In genomic region chr6:56246941-56247653, GRCh38 we compare ENCODE assay signal across 8 cellular contexts. TPM values are rescaled to one million over a fixed set of nuclear protein-coding genes. Genes with fewer than 3 reads are reported as not detected.
A peak's percentile ranks its signal among the peaks of the same experiment; 100 is the strongest.
DNase-seq lines count a peak whose midpoint lies in the region; ATAC-seq, FAIRE-seq and TF ChIP-seq lines count a peak whose summit lies in the region.

Gene COL21A1 (minus strand): TSS chr6:56247580. CDS start chr6:56182618, 64,962 bp downstream.

- intact Hi-C loops in stomach (cut with DNase I; ENCODE audit: low total_unique reads): no loop called here

- no peaks in the 10 kb centered on the region for H3K9me1 ChIP-seq in keratinocyte (ENCODE audit: control insufficient read depth, extremely low read depth, insufficient read depth, low read length)

- H4K20me1 ChIP-seq in keratinocyte (ENCODE audit: control insufficient read depth, extremely low read depth, insufficient read depth, low read length): no peaks in the 10 kb centered on the region

- peak within 1 kb of the TSS; percentile 70 for H3K9ac ChIP-seq in HUES6 (ENCODE audit: low read length)
- peak within 1 kb of the TSS; percentile 8 for H3K9ac ChIP-seq in keratinocyte (ENCODE audit: control insufficient read depth, extremely low read depth, insufficient read depth, low read length)

- dilution Hi-C loops in keratinocyte (cut with MboI; ENCODE audit: extremely low pct_ligation_motif_present, low sequenced_read_pairs): no loop called here

- TF ChIP-seq CTCF in cardiac fibroblast (IDR thresholded peaks at IDR 0.05; ENCODE audit: low read depth, low read length) (peak; percentile 29), keratinocyte (optimal IDR thresholded peaks at IDR 0.05 in 1 of 3, IDR thresholded peaks at IDR 0.05 in 1 of 3, conservative IDR thresholded peaks at IDR 0.05 in 1 of 3; ENCODE audit: extremely low read depth in 1 of 3, insufficient read depth in 2 of 3, low read length in 3 of 3) (peak in 1 of 3 experiments; percentile 16), stomach (IDR thresholded peaks at IDR 0.05) (no peak)

- no peak for TF ChIP-seq EP300 in stomach (IDR thresholded peaks at IDR 0.05)

- H3K9me3 ChIP-seq in HUES6 (ENCODE audit: control insufficient read depth, insufficient read depth, low read depth, low read length) (no peaks in the 10 kb centered on the region), keratinocyte (ENCODE audit: control insufficient read depth, low read depth, low read length) (no peaks in the 10 kb centered on the region), stomach (no peaks in the 10 kb centered on the region)

- WGBS in stomach, 5 donors: 3 to 11% (median 6%) methylated on average over 18 to 34 of the region's 34 CpGs

- ATAC-seq in GM21367 (IDR thresholded peaks at IDR 0.05; ENCODE audit: unreplicated experiment): no peak
- ATAC-seq in HG03439 (IDR thresholded peaks at IDR 0.05; ENCODE audit: unreplicated experiment): no peak

- FAIRE-seq in keratinocyte (lab: Jason Lieb, UNC): no peak

- DNase-seq in cardiac fibroblast (ENCODE audit: low read depth in 2 of 2) (peak; percentile 20 to 61), keratinocyte (ENCODE audit: low read depth, low spot score) (no peak), stomach (no peak)
- no peak for DNase-seq in stimulated activated naive CD4-positive, alpha-beta T cell treated with Interleukin-2 at 50 U/mL for 16 hours (lab: John Stamatoyannopoulos, UW)
- DNase-seq in activated CD8-positive, alpha-beta memory T cell treated with anti-CD3 and anti-CD28 coated beads, Interleukin-2, amount 50 U/mL, for 48 hours: no peak

- H3K4me1 ChIP-seq in HUES6 (ENCODE audit: control insufficient read depth, insufficient read depth, low read length): peaks cover 22% of the 10 kb centered on the region
- peaks cover 32% of the 10 kb centered on the region for H3K4me1 ChIP-seq in keratinocyte (ENCODE audit: control insufficient read depth, extremely low read depth, insufficient read depth, low read length)
- peaks cover 0 to 42% (median 9%) of the 10 kb centered on the region in 4 donors for H3K4me1 ChIP-seq in stomach

- peak within 1 kb of the TSS; percentile 76 for H3K4me2 ChIP-seq in keratinocyte (ENCODE audit: control insufficient read depth, extremely low read depth, insufficient read depth, low read depth, low read length)

- peak within 1 kb of the TSS; percentile 37; the same call in 1 of the 2 replicates for H3K27ac ChIP-seq in HUES6 (ENCODE audit: low read depth, low read length)
- H3K27ac ChIP-seq in keratinocyte (ENCODE audit: control insufficient read depth, insufficient read depth, low read length): no peak within 1 kb of the TSS
- peak within 1 kb of the TSS in 4 of 5 donors; percentile 25 to 68 (median 48) for H3K27ac ChIP-seq in stomach

- H3K36me3 ChIP-seq in HUES6 (ENCODE audit: control insufficient read depth, insufficient read depth, low read length) (no peaks in the 10 kb centered on the region), keratinocyte (ENCODE audit: control insufficient read depth in 2 of 2, extremely low read depth in 1 of 2, insufficient read depth in 2 of 2, low read length in 2 of 2) (no peaks in the 10 kb centered on the region), stomach (no peaks in the 10 kb centered on the region)

- peak within 1 kb of the TSS; percentile 75 for H2AFZ ChIP-seq in keratinocyte (ENCODE audit: control insufficient read depth, low read length)

- H3K4me3 ChIP-seq in HUES6 (ENCODE audit: low read depth, low read length) (peak within 1 kb of the TSS; percentile 58), cardiac fibroblast (replicated peaks in 1 of 2; ENCODE audit: low read depth in 2 of 2, low read length in 2 of 2) (peak within 1 kb of the TSS; percentile 50 to 62), keratinocyte (ENCODE audit: control insufficient read depth in 2 of 3, extremely low read depth in 1 of 3, insufficient read depth in 2 of 3, low read depth in 1 of 3, low read length in 3 of 3) (peak within 1 kb of the TSS; percentile 34 to 58 (median 41)), stomach (peak within 1 kb of the TSS; percentile 47 to 51 (median 48))

- no peaks in the 10 kb centered on the region for H3K79me2 ChIP-seq in keratinocyte (ENCODE audit: control insufficient read depth, insufficient read depth, low read length)

- H3K27me3 ChIP-seq in HUES6 (ENCODE audit: control insufficient read depth, insufficient read depth, low read length) (peaks cover 12% of the 10 kb centered on the region), keratinocyte (ENCODE audit: control insufficient read depth, extremely low read depth, insufficient read depth, low read length) (no peaks in the 10 kb centered on the region), stomach (peaks cover 0 to 15% (median 11%) of the 10 kb centered on the region in 3 donors)

- no peak for TF ChIP-seq POLR2A in stomach (IDR thresholded peaks at IDR 0.05)

RNA-seq across cellular contexts. Expression of gene COL21A1, which starts in this region (rescaled TPM):
- polyA plus RNA-seq in keratinocyte: 0.08 to 0.16 TPM (median 0.13 TPM) in 3 replicates
- 0.07 TPM for polyA plus RNA-seq in keratinocyte (2011; ENCODE audit: low read depth)
- 0.04 and 0.06 TPM in 2 replicates for polyA plus RNA-seq in keratinocyte (2011; cell fraction: cytosol; rRNA removed)
- polyA plus RNA-seq in keratinocyte (2011; cell fraction: nucleus; rRNA removed): 0.23 and 0.28 TPM in 2 replicates
- polyA plus RNA-seq in keratinocyte (2012; ENCODE audit: low replicate concordance): 0.05 and 0.17 TPM in 2 replicates
- polyA minus RNA-seq in keratinocyte: 0.06 to 0.46 TPM in 2 of 3 replicates, not detected in the other
- not detected for polyA minus RNA-seq in keratinocyte (2011; cell fraction: cytosol; rRNA and poly(A)+ RNA removed)
- polyA minus RNA-seq in keratinocyte (2011; cell fraction: nucleus; rRNA and poly(A)+ RNA removed): 0.11 and 0.39 TPM in 2 replicates
- total RNA-seq in stomach: 10 to 100 TPM in 1 of 5 donors, 1 to 10 TPM in 3, not detected in 1; 4.1 to 69.4 (median 6.1) TPM
- 1 to 10 TPM in 2 of 3 donors, under 1 TPM in 1; 0.31 to 1.8 (median 1.4) TPM for polyA plus RNA-seq in stomach

Comparison
In these comparisons a context has a peak if more than half of its experiments do, and no peak if none do; other contexts are left out.
1. DNase-seq: peak in cardiac fibroblast (2 of 2); none in keratinocyte (single experiment), stomach (single experiment), stimulated activated naive CD4-positive, alpha-beta T cell treated with Interleukin-2 at 50 U/mL for 16 hours (single experiment) and activated CD8-positive, alpha-beta memory T cell treated with anti-CD3 and anti-CD28 coated beads, Interleukin-2, amount 50 U/mL, for 48 hours (single experiment).
2. Peak in every context shown above with its lines, with median percentiles within 50 percentile points of each other: H3K4me3 ChIP-seq.